Comparison of ENCODE assay signal across 12 cellular contexts in the genomic region with DNA sequence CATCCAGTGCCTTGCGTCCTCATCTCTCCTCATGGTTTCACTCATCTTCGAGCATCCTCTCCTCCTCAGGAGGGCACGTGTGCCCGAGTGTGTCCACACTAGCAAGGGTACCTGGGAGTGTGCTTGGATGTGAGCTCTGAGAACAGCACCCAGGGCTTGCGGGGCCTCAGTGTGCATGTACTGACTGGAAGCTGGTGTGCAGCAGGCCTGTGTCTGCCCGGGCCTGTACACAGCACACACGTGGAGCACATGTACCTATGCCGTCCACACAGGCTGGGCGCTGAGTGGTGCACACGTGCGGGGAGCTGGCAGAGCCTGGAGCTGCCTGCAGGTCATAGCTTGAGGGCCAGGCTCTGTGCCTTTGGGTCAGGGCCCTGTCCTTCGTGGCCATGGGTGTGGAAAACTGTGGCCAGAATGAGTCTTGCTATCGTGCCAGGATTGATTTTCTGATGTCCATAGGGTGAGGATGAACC. TPM values are rescaled to one million over a fixed set of nuclear protein-coding genes. Genes with fewer than 3 reads are reported as not detected.
DNase-seq lines count a peak whose midpoint lies in the region; ATAC-seq and TF ChIP-seq lines count a peak whose summit lies in the region.
"Had no signal": no experiment of that assay in that cellular context is flagged by ENCODE, and none has a peak within 500 bp of the region (broad histone marks: within the 10 kb centered on the region; RNA-seq: fewer than 3 reads in every experiment).

No MANE protein-coding gene starts in this region.

- peaks cover 13 to 66% (median 13%) of the 10 kb centered on the region in 3 experiments for H3K36me3 ChIP-seq in naive thymus-derived CD4-positive, alpha-beta T cell (ENCODE audit: control insufficient read depth in 2 of 3, insufficient read depth in 3 of 3, low read length in 3 of 3)

- H3K4me1 ChIP-seq in naive thymus-derived CD4-positive, alpha-beta T cell (ENCODE audit: control insufficient read depth in 2 of 2, insufficient read depth in 2 of 2, low read length in 2 of 2): no peaks in the 10 kb centered on the region
- H3K4me1 ChIP-seq: body of pancreas had no signal

- CTCF ChIA-PET in naive thymus-derived CD4-positive, alpha-beta T cell (lab: Charles Lee): interaction anchor here (0.5 kb wide), 1 partner anchor 503 kb away, joined by 3 read pairs; no protein-coding TSS in a partner anchor

- no peaks in the 10 kb centered on the region for H3K27me3 ChIP-seq in naive thymus-derived CD4-positive, alpha-beta T cell (ENCODE audit: control insufficient read depth in 2 of 2, insufficient read depth in 2 of 2, low read length in 2 of 2)
- H3K27me3 ChIP-seq: body of pancreas, MG63 had no signal

- no peak overlapping the region for H3K4me3 ChIP-seq in naive thymus-derived CD4-positive, alpha-beta T cell (ENCODE audit: low read length)
- H3K4me3 ChIP-seq: body of pancreas, MG63 had no signal

- peaks cover 0 to 57% (median 25%) of the 10 kb centered on the region in 7 donors for H3K9me3 Mint-ChIP-seq in CD14-positive monocyte
- H3K9me3 Mint-ChIP-seq in central memory CD8-positive, alpha-beta T cell: no peaks in the 10 kb centered on the region
- H3K9me3 Mint-ChIP-seq in naive thymus-derived CD4-positive, alpha-beta T cell: peaks cover 0 to 22% (median 4%) of the 10 kb centered on the region in 11 donors

- no peak overlapping the region for H3K4me3 Mint-ChIP-seq in CD14-positive monocyte
- no peak overlapping the region for H3K4me3 Mint-ChIP-seq in central memory CD8-positive, alpha-beta T cell
- peak overlapping the region in 2 of 10 donors; percentile 4 to 16 for H3K4me3 Mint-ChIP-seq in naive thymus-derived CD4-positive, alpha-beta T cell

- H3K27ac Mint-ChIP-seq in CD14-positive monocyte: peak overlapping the region in 4 of 7 donors; percentile 66 to 85 (median 75)
- peak overlapping the region; percentile 85 for H3K27ac Mint-ChIP-seq in central memory CD8-positive, alpha-beta T cell (ENCODE audit: low read depth)
- H3K27ac Mint-ChIP-seq in naive thymus-derived CD4-positive, alpha-beta T cell: peak overlapping the region in 5 of 9 donors; percentile 68 to 85 (median 77)

- DNase-seq in CD14-positive monocyte (ENCODE audit: low spot score) (no peak), GM13977 (ENCODE audit: low spot score) (peak; percentile 19), NCI-H524 (lab: John Stamatoyannopoulos, UW) (no peak), Ammon's horn (ENCODE audit: low spot score) (no peak), midbrain (lab: John Stamatoyannopoulos, UW) (no peak)
- DNase-seq in central memory CD8-positive, alpha-beta T cell (ENCODE audit: low spot score in 2 of 2): peak in 1 of 2 donors; percentile 5
- no peak for DNase-seq in naive thymus-derived CD4-positive, alpha-beta T cell
- DNase-seq: MG63, NCI-H226 had no signal

- intact Hi-C loops in CD14-positive monocyte (cut with micrococcal nuclease): no loop called here
- intact Hi-C loops in naive thymus-derived CD4-positive, alpha-beta T cell (cut with micrococcal nuclease): no loop called here

- TF ChIP-seq CTCF in CD14-positive monocyte (IDR thresholded peaks at IDR 0.05) (no peak), GM13977 (IDR thresholded peaks at IDR 0.05; ENCODE audit: extremely low read depth, insufficient read depth, missing control alignments) (no peak)

- peak overlapping the region; percentile 25 for H3K27ac ChIP-seq in naive thymus-derived CD4-positive, alpha-beta T cell (ENCODE audit: low read depth, low read length)
- H3K27ac ChIP-seq: body of pancreas had no signal

- ATAC-seq in central memory CD8-positive, alpha-beta T cell (replicated peaks; ENCODE audit: extremely low read depth, poor library complexity, severe bottlenecking): no peak
- ATAC-seq in naive thymus-derived CD4-positive, alpha-beta T cell: no peak
- ATAC-seq in GM21381 (IDR thresholded peaks at IDR 0.05; ENCODE audit: unreplicated experiment): no peak
- ATAC-seq: body of pancreas had no signal

- no peaks in the 10 kb centered on the region for H3K4me1 Mint-ChIP-seq in CD14-positive monocyte
- peaks cover 5% of the 10 kb centered on the region for H3K4me1 Mint-ChIP-seq in central memory CD8-positive, alpha-beta T cell
- H3K4me1 Mint-ChIP-seq in naive thymus-derived CD4-positive, alpha-beta T cell: peaks cover 4 to 18% (median 8%) of the 10 kb centered on the region in 7 donors

- in situ Hi-C loops in GM13977 (cut with MboI; ENCODE audit: low pct_unique_long_range_greater_than_20kb, low sequenced_read_pairs, unreplicated experiment): no loop called here

- H3K27me3 Mint-ChIP-seq in CD14-positive monocyte (ENCODE audit: low read depth in 3 of 3): peaks cover 0 to 3% (median 1%) of the 10 kb centered on the region in 3 donors
- no peaks in the 10 kb centered on the region for H3K27me3 Mint-ChIP-seq in central memory CD8-positive, alpha-beta T cell
- peaks cover 0 to 3% (median 0%) of the 10 kb centered on the region in 5 donors for H3K27me3 Mint-ChIP-seq in naive thymus-derived CD4-positive, alpha-beta T cell

- peaks cover 51 to 70% of the 10 kb centered on the region in 2 donors for H3K36me3 Mint-ChIP-seq in CD14-positive monocyte
- peaks cover 39% of the 10 kb centered on the region for H3K36me3 Mint-ChIP-seq in central memory CD8-positive, alpha-beta T cell (ENCODE audit: insufficient read depth)
- peaks cover 0 to 78% (median 11%) of the 10 kb centered on the region in 5 donors for H3K36me3 Mint-ChIP-seq in naive thymus-derived CD4-positive, alpha-beta T cell

- H3K9me3 ChIP-seq in naive thymus-derived CD4-positive, alpha-beta T cell (ENCODE audit: control insufficient read depth in 2 of 3, low read length in 3 of 3): peaks cover 0 to 3% (median 0%) of the 10 kb centered on the region in 3 experiments
- H3K9me3 ChIP-seq: body of pancreas, MG63 had no signal

- POLR2A ChIA-PET in naive thymus-derived CD4-positive, alpha-beta T cell (lab: Charles Lee): interaction anchor here (0.8 to 1.2 kb wide), 2 partner anchors 24 to 41 kb away, joined by 3 to 4 read pairs; a partner anchor contains a TSS

RNA-seq across cellular contexts. Expression of a gene that starts 34.9 kb away (rescaled TPM):
- polyA plus RNA-seq in CD14-positive monocyte: 10 to 100 TPM; 53.2 to 68.0 TPM
- 10 to 100 TPM; 17.5 to 24.4 (median 21.7) TPM for total RNA-seq in naive thymus-derived CD4-positive, alpha-beta T cell
- polyA plus RNA-seq in naive thymus-derived CD4-positive, alpha-beta T cell: 100 to 1,000 TPM in 1 of 2 donors, 10 to 100 TPM in 1; 74.7 to 101 TPM

RNA-seq across cellular contexts. Expression of a gene that starts 41.1 kb away (rescaled TPM):
- polyA plus RNA-seq in CD14-positive monocyte: 10 to 100 TPM; 85.9 to 86.8 TPM
- total RNA-seq in naive thymus-derived CD4-positive, alpha-beta T cell: 100 to 1,000 TPM; 101 to 182 (median 146) TPM
- polyA plus RNA-seq in naive thymus-derived CD4-positive, alpha-beta T cell: 10 to 100 TPM; 29.1 to 38.2 TPM
- total RNA-seq: kidney epithelial cell had no signal
